11 cellular contexts compared by ENCODE assay signal in genomic region chr7:130880668-130881067, GRCh38.
A peak's percentile ranks its signal among the peaks of the same experiment; 100 is the strongest.
DNase-seq lines count a peak whose midpoint lies in the region; ATAC-seq and TF ChIP-seq lines count a peak whose summit lies in the region.
"Had no signal": no experiment of that assay in that cellular context is flagged by ENCODE, and none has a peak within 500 bp of the region (broad histone marks: within the 10 kb centered on the region; RNA-seq: fewer than 3 reads in every experiment).

No MANE protein-coding gene starts in this region.

- H3K4me1 Mint-ChIP-seq in CD8-positive, alpha-beta T cell (ENCODE audit: low read depth): peaks cover 49% of the 10 kb centered on the region
- H3K4me1 Mint-ChIP-seq in endodermal cell: peaks cover 18% of the 10 kb centered on the region

- no peak for ATAC-seq in CD8-positive, alpha-beta T cell
- ATAC-seq in sciatic nerve (peak; percentile 87), HG03039 (IDR thresholded peaks at IDR 0.05; ENCODE audit: unreplicated experiment) (no peak)
- ATAC-seq: GM12878 had no signal

- no peaks in the 10 kb centered on the region for H3K9me3 Mint-ChIP-seq in CD8-positive, alpha-beta T cell
- H3K9me3 Mint-ChIP-seq in endodermal cell: no peaks in the 10 kb centered on the region
- H3K9me3 Mint-ChIP-seq: nephron had no signal

- no peak for DNase-seq in CD8-positive, alpha-beta T cell
- DNase-seq in NB4 (ENCODE audit: low read depth) (peak; percentile 50), endodermal cell (no peak), sciatic nerve (ENCODE audit: low spot score) (no peak), middle frontal gyrus (ENCODE audit: extremely low spot score, low spot score) (no peak), BE2C (no peak)
- DNase-seq: activated gamma-delta T cell, NCI-H1105 treated with DMSO at 0.1 percent for 48 hours had no signal

- no peak overlapping the region for H3K4me3 Mint-ChIP-seq in CD8-positive, alpha-beta T cell
- no peak overlapping the region for H3K4me3 Mint-ChIP-seq in endodermal cell
- H3K4me3 Mint-ChIP-seq: nephron had no signal

- H3K9ac ChIP-seq in endodermal cell (ENCODE audit: extremely low read depth, low read length, poor library complexity, severe bottlenecking): no peak overlapping the region

- H3K36me3 ChIP-seq in CD8-positive, alpha-beta T cell (ENCODE audit: insufficient read depth, low read length): peaks cover 54% of the 10 kb centered on the region
- H3K36me3 ChIP-seq in endodermal cell (ENCODE audit: control insufficient read depth, insufficient read depth, low read length) (no peaks in the 10 kb centered on the region), BE2C (no peaks in the 10 kb centered on the region; the same call in 1 of the 2 replicates)

- no peak overlapping the region for H3K4me3 ChIP-seq in CD8-positive, alpha-beta T cell (ENCODE audit: low read depth, low read length)
- H3K4me3 ChIP-seq in NB4 (ENCODE audit: low read depth, low read length) (no peak overlapping the region), endodermal cell (ENCODE audit: low read length) (no peak overlapping the region), BE2C (ENCODE audit: low read depth, low read length) (no peak overlapping the region)
- H3K4me3 ChIP-seq: GM12878 had no signal

- peak overlapping the region; percentile 2 for H3K27ac Mint-ChIP-seq in CD8-positive, alpha-beta T cell
- no peak overlapping the region for H3K27ac Mint-ChIP-seq in endodermal cell
- H3K27ac Mint-ChIP-seq: nephron had no signal

- peaks cover 18% of the 10 kb centered on the region for H3K4me1 ChIP-seq in CD8-positive, alpha-beta T cell (ENCODE audit: insufficient read depth, low read length)
- H3K4me1 ChIP-seq in endodermal cell (ENCODE audit: control insufficient read depth, insufficient read depth, low read length): peaks cover 5% of the 10 kb centered on the region
- no peaks in the 10 kb centered on the region for H3K4me1 ChIP-seq in BE2C

- POLR2A ChIA-PET in CD8-positive, alpha-beta T cell (lab: Charles Lee): no interaction called here

- peaks cover 85% of the 10 kb centered on the region for H3K36me3 Mint-ChIP-seq in CD8-positive, alpha-beta T cell
- H3K36me3 Mint-ChIP-seq in endodermal cell (ENCODE audit: low read depth): no peaks in the 10 kb centered on the region

- WGBS in endodermal cell (ENCODE audit: insufficient coverage in 1 of 2, insufficient read length in 1 of 2), 2 experiments: 81 to 91% methylated on average over 5 of the region's 5 CpGs

- intact Hi-C loops in CD8-positive, alpha-beta T cell (cut with DNase I, micrococcal nuclease): no loop called here
- intact Hi-C loops in sciatic nerve (cut with DNase I): no loop called here

- no peak for TF ChIP-seq POLR2A in NB4 (IDR thresholded peaks at IDR 0.05; ENCODE audit: extremely low read depth, insufficient read length)

- H3K27ac ChIP-seq in CD8-positive, alpha-beta T cell (ENCODE audit: low read depth, low read length): no peak overlapping the region
- peak overlapping the region; percentile 86 for H3K27ac ChIP-seq in endodermal cell (ENCODE audit: low read depth, low read length)

- CTCF ChIA-PET in CD8-positive, alpha-beta T cell (lab: Charles Lee): interaction anchor here (0.6 to 0.7 kb wide), 2 partner anchors 15 to 159 kb away, joined by 3 to 4 read pairs; no protein-coding TSS in a partner anchor

- TF ChIP-seq CTCF in CD8-positive, alpha-beta T cell (IDR thresholded peaks at IDR 0.05): no peak
- TF ChIP-seq CTCF in NB4 (IDR thresholded peaks at IDR 0.05; ENCODE audit: low read depth, low read length) (no peak), endodermal cell (conservative IDR thresholded peaks at IDR 0.05) (no peak), BE2C (IDR thresholded peaks at IDR 0.05; ENCODE audit: low read depth, low read length) (no peak)

- H3K9me3 ChIP-seq in CD8-positive, alpha-beta T cell (ENCODE audit: low read length): no peaks in the 10 kb centered on the region
- H3K9me3 ChIP-seq in endodermal cell (ENCODE audit: control insufficient read depth, low read length) (no peaks in the 10 kb centered on the region), BE2C (no peaks in the 10 kb centered on the region)

- H3K27me3 Mint-ChIP-seq in CD8-positive, alpha-beta T cell (ENCODE audit: low read depth): no peaks in the 10 kb centered on the region
- no peaks in the 10 kb centered on the region for H3K27me3 Mint-ChIP-seq in endodermal cell (ENCODE audit: insufficient read depth)

- H3K27me3 ChIP-seq in CD8-positive, alpha-beta T cell (ENCODE audit: insufficient read depth, low read length): no peaks in the 10 kb centered on the region
- H3K27me3 ChIP-seq in endodermal cell (ENCODE audit: control insufficient read depth, insufficient read depth, low read length, poor library complexity, severe bottlenecking) (no peaks in the 10 kb centered on the region), BE2C (no peaks in the 10 kb centered on the region)
